8 cellular contexts compared by ENCODE assay signal in genomic region chr5:179796877-179797608, GRCh38. TPM values are rescaled to one million over a fixed set of nuclear protein-coding genes. Genes with fewer than 3 reads are reported as not detected.
DNase-seq lines count a peak whose midpoint lies in the region; ATAC-seq, FAIRE-seq and TF ChIP-seq lines count a peak whose summit lies in the region.

No MANE protein-coding gene starts in this region.

- no peak for DNase-seq in GM12891 (ENCODE audit: insufficient read length, low spot score)
- no peak for DNase-seq in SK-N-MC (ENCODE audit: low read depth, low spot score)
- DNase-seq in right cardiac atrium = peak in 2 of 3 donors; percentile 53 to 74
- DNase-seq in lower leg skin (ENCODE audit: low spot score in 2 of 2) = no peak
- DNase-seq in anterior cingulate cortex (lab: John Stamatoyannopoulos, UW) = no peak
- DNase-seq in MV-4-11 (lab: John Stamatoyannopoulos, UW) = no peak
- no peak for DNase-seq in cortex of kidney (lab: John Stamatoyannopoulos, UW)

- FAIRE-seq in GM12891 (lab: Jason Lieb, UNC) = peak; percentile 41

- H3K36me3 ChIP-seq in SK-N-MC (ENCODE audit: insufficient read depth, low read length) (no peaks in the 10 kb centered on the region; the same call in 1 of the 2 replicates), skeletal muscle tissue (ENCODE audit: control insufficient read depth in 3 of 3, insufficient read depth in 3 of 3, low read length in 3 of 3) (peaks cover 29 to 35% (median 31%) of the 10 kb centered on the region in 3 donors)

- no peak for TF ChIP-seq CTCF in lower leg skin (IDR thresholded peaks at IDR 0.05)

- no peak overlapping the region for H3K9ac ChIP-seq in SK-N-MC (ENCODE audit: insufficient read length)
- peak overlapping the region; percentile 43 to 82 (median 67) for H3K9ac ChIP-seq in skeletal muscle tissue (ENCODE audit: low read depth in 1 of 3, low read length in 3 of 3)

- no peak overlapping the region for H3K27ac ChIP-seq in SK-N-MC
- H3K27ac ChIP-seq in right cardiac atrium (ENCODE audit: low read length) = no peak overlapping the region
- peak overlapping the region; percentile 47 for H3K27ac ChIP-seq in skeletal muscle tissue (ENCODE audit: low read depth, low read length)

- H3K4me3 ChIP-seq in SK-N-MC (peak overlapping the region; percentile 81), right cardiac atrium (ENCODE audit: low read length) (no peak overlapping the region), skeletal muscle tissue (ENCODE audit: low read length in 3 of 3) (peak overlapping the region in 2 of 3 donors; percentile 23 to 60), lower leg skin (ENCODE audit: low read depth, poor library complexity, severe bottlenecking) (no peak overlapping the region)

- no peaks in the 10 kb centered on the region for H3K27me3 ChIP-seq in right cardiac atrium (ENCODE audit: control insufficient read depth, insufficient read depth)
- H3K27me3 ChIP-seq in skeletal muscle tissue (ENCODE audit: control insufficient read depth in 3 of 3, insufficient read depth in 3 of 3, low read length in 3 of 3) = no peaks in the 10 kb centered on the region

- TF ChIP-seq POLR2A in GM12891 (IDR thresholded peaks at IDR 0.05; ENCODE audit: low read depth, low read length) (no peak), lower leg skin (IDR thresholded peaks at IDR 0.05) (no peak)

- no peak for ATAC-seq in right cardiac atrium

- H3K9me3 ChIP-seq in SK-N-MC (ENCODE audit: low read depth, low read length) (no peaks in the 10 kb centered on the region), right cardiac atrium (ENCODE audit: control insufficient read depth, low read length) (no peaks in the 10 kb centered on the region), skeletal muscle tissue (ENCODE audit: control insufficient read depth in 3 of 3, low read length in 3 of 3) (no peaks in the 10 kb centered on the region)

- H3K4me1 ChIP-seq in right cardiac atrium (ENCODE audit: control insufficient read depth, insufficient read depth, low read length) (peaks cover 16% of the 10 kb centered on the region), skeletal muscle tissue (ENCODE audit: control insufficient read depth in 3 of 3, insufficient read depth in 3 of 3, low read length in 3 of 3) (peaks cover 30 to 49% (median 45%) of the 10 kb centered on the region in 3 donors)

- intact Hi-C loops in right cardiac atrium (cut with DNase I) (loop anchor here in 2 of 4 donors (1.0 to 5.0 kb wide), 2 partner anchors 34 to 35 kb away; no protein-coding TSS in a partner anchor), lower leg skin (cut with DNase I; ENCODE audit: low total_unique reads) (no loop called here)

- WGBS in right cardiac atrium = 87% methylated on average over 21 of the region's 21 CpGs
- WGBS in lower leg skin, 2 donors = 74 to 78% methylated on average over 21 of the region's 21 CpGs

TF ChIP-seq in GM12891, 5 proteins besides CTCF, POLR2A, EP300 and RAD21:
- TF ChIP-seq SPI1 (IDR thresholded peaks at IDR 0.05; ENCODE audit: low read depth, low read length) = no peak
- TF ChIP-seq TAF1 (IDR thresholded peaks at IDR 0.05; ENCODE audit: low read depth, low read length) = no peak
- TF ChIP-seq PAX5 (IDR thresholded peaks at IDR 0.05; ENCODE audit: insufficient read depth, low read length, severe bottlenecking) = no peak
- no peak for TF ChIP-seq POU2F2 (IDR thresholded peaks at IDR 0.05; ENCODE audit: low read depth, low read length)
- TF ChIP-seq POLR2AphosphoS5 (IDR thresholded peaks at IDR 0.05; ENCODE audit: low read depth, low read length) = no peak

RNA-seq across cellular contexts. Expression of gene LTC4S, which starts 3.3 kb away (rescaled TPM):
- polyA plus RNA-seq in GM12891 (2012; ENCODE audit: low read depth, missing spikeins) = not detected
- total RNA-seq in right cardiac atrium (10 to 100 TPM; 17.3 to 24.3 (median 22.6) TPM), skeletal muscle tissue (3.7 TPM), lower leg skin (10 to 100 TPM in 2 of 4 donors, 1 to 10 TPM in 2; 3.5 to 14.8 (median 9.6) TPM)
- polyA plus RNA-seq in right cardiac atrium = 18.6 TPM

RNA-seq across cellular contexts. Expression of gene MGAT4B, which starts 9.6 kb away (rescaled TPM):
- polyA plus RNA-seq in GM12891 (2012; ENCODE audit: low read depth, missing spikeins) = 27.7 TPM
- total RNA-seq in right cardiac atrium = 10 to 100 TPM; 71.8 to 82.2 (median 80.9) TPM
- 56.7 TPM for polyA plus RNA-seq in right cardiac atrium
- 32.4 TPM for total RNA-seq in skeletal muscle tissue
- total RNA-seq in lower leg skin = 100 to 1,000 TPM in 2 of 4 donors, 10 to 100 TPM in 2; 86.3 to 113 (median 101) TPM

RNA-seq across cellular contexts. Expression of gene SQSTM1, which starts 23.7 kb away (rescaled TPM):
- polyA plus RNA-seq in GM12891 (2012; ENCODE audit: low read depth, missing spikeins) = 108 TPM
- total RNA-seq in right cardiac atrium (100 to 1,000 TPM; 307 to 406 (median 370) TPM), skeletal muscle tissue (54.8 TPM), lower leg skin (100 to 1,000 TPM; 263 to 508 (median 298) TPM)
- polyA plus RNA-seq in right cardiac atrium = 257 TPM

Comparison
In these comparisons a context has a peak if more than half of its experiments do, and no peak if none do; other contexts are left out.
1. DNase-seq: peak in right cardiac atrium (2 of 3); none in GM12891 (single experiment), SK-N-MC (single experiment), lower leg skin (0 of 2), anterior cingulate cortex (0 of 58), MV-4-11 (single experiment) and cortex of kidney (single experiment).
2. H3K4me3 ChIP-seq: peak in SK-N-MC (single experiment) and skeletal muscle tissue (2 of 3); none in right cardiac atrium (single experiment) and lower leg skin (single experiment).